Comparison of ENCODE assay signal across 23 cellular contexts in genomic region chr7:94288091-94288490, GRCh38.
"Had no signal": no experiment of that assay in that cellular context is flagged by ENCODE, and none has a peak within 500 bp of the region (broad histone marks: within the 10 kb centered on the region; RNA-seq: fewer than 3 reads in every experiment).

No MANE protein-coding gene starts in this region.

- H3K27ac ChIP-seq: coronary artery, esophagus squamous epithelium, lower lobe of right lung, prostate gland, right atrium auricular region, spleen, testis, tibial artery, upper lobe of left lung had no signal

- H3K27me3 ChIP-seq: esophagus squamous epithelium, right atrium auricular region, spleen, testis, tibial artery, upper lobe of left lung had no signal

- H3K36me3 ChIP-seq: esophagus squamous epithelium, lower lobe of right lung, prostate gland, right atrium auricular region, spleen, tibial artery, upper lobe of left lung had no signal

- H3K9me3 ChIP-seq: esophagus squamous epithelium, lower lobe of right lung, prostate gland, right atrium auricular region, spleen, testis, tibial artery, upper lobe of left lung had no signal

- H3K4me3 ChIP-seq: coronary artery, esophagus squamous epithelium, lower lobe of right lung, prostate gland, right atrium auricular region, spleen, testis, tibial artery, upper lobe of left lung had no signal

- ATAC-seq: left ventricle myocardium superior; lower lobe of right lung; naive thymus-derived CD8-positive, alpha-beta T cell; sciatic nerve; stimulated activated memory B cell treated with anti-CD40 and anti-IgM and Interleukin-4, amounts not matched to agents 10 μg/mL and 1 μg/mL and 100 μg/mL, for 72 hours; stimulated activated naive CD8-positive, alpha-beta T cell treated with anti-CD3 and anti-CD28 coated beads, Interleukin-15, Interleukin-2, amounts not matched to agents 100 U/mL and 50 U/mL, for 24 hours had no signal

- DNase-seq: dermis blood vessel endothelial cell; effector memory CD4-positive, alpha-beta T cell; erythroblast; esophagus squamous epithelium; hypothalamus; immature natural killer cell; left ventricle myocardium superior; lower lobe of right lung; naive thymus-derived CD8-positive, alpha-beta T cell; nephron progenitor cell; nucleus accumbens; spleen; stimulated activated CD4-positive, alpha-beta T cell treated with anti-CD3 and anti-CD28 coated beads, Interleukin-4, amount 100 ng/mL, for 4 hours; stimulated activated naive CD8-positive, alpha-beta T cell treated with anti-CD3 and anti-CD28 coated beads, Interleukin-15, Interleukin-2, amounts not matched to agents 100 U/mL and 50 U/mL, for 24 hours; substantia nigra; testis; tibial artery; upper lobe of left lung had no signal

- H3K4me1 ChIP-seq: esophagus squamous epithelium, lower lobe of right lung, prostate gland, right atrium auricular region, spleen, testis, tibial artery, upper lobe of left lung had no signal
